Comparison of ENCODE assay signal across 12 cellular contexts in the genomic region with DNA sequence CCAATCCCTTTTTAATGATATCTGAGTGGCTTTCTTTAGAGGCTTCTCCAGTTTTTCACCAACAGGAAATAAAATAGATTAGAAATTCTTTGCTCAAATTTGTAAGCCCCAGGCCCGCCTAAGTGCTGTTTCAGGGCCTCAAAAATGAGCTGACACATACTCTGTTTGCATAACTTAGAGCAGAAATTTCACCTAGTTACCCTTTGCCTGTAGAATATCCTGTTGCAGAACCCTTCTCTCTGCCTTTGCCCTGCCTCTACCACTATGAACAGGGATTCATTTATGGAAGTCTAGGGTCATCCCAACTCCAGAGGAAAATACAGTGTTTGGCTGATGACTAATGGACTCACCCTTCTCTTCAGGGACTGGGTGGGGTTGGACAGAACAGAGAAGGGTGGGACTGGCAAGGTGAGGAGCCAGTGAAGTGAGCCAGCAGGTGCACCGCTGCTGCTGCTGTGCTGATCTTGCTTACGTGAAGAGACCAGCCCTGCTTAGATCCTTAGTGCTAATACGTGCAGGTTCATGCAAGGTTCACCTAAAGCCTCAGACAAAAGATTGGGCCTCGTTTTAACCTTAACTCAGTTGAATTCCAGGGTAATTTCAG. TPM values are rescaled to one million over a fixed set of nuclear protein-coding genes. Genes with fewer than 3 reads are reported as not detected.
A peak's percentile ranks its signal among the peaks of the same experiment; 100 is the strongest.
DNase-seq lines count a peak whose midpoint lies in the region; ATAC-seq and TF ChIP-seq lines count a peak whose summit lies in the region.
"Had no signal": no experiment of that assay in that cellular context is flagged by ENCODE, and none has a peak within 500 bp of the region (broad histone marks: within the 10 kb centered on the region; RNA-seq: fewer than 3 reads in every experiment).

No MANE protein-coding gene starts in this region.

- DNase-seq in MCF 10A (ENCODE audit: unreplicated experiment) (peak; percentile 77), breast epithelium (ENCODE audit: low spot score in 2 of 2) (no peak), T-cell (peak in 1 of 34 experiments; percentile 9), left colon (peak; percentile 58 to 79), upper lobe of left lung (peak in 1 of 2 donors; percentile 53)
- DNase-seq: activated CD4-positive, alpha-beta T cell treated with anti-CD3 and anti-CD28 coated beads for 1 hour; activated effector memory CD4-positive, alpha-beta T cell treated with anti-CD3 and anti-CD28 coated beads, Interleukin-2, amount 50 U/mL, for 16 hours; caudate nucleus had no signal

- H3K27me3 ChIP-seq in breast epithelium (no peaks in the 10 kb centered on the region), upper lobe of left lung (no peaks in the 10 kb centered on the region)

- H3K36me3 Mint-ChIP-seq in MCF 10A (ENCODE audit: insufficient read depth, unreplicated experiment) (peaks cover 7% of the 10 kb centered on the region), T-cell (peaks cover 4% of the 10 kb centered on the region)

- H3K27ac Mint-ChIP-seq in MCF 10A (ENCODE audit: low read depth, unreplicated experiment) (peak overlapping the region; percentile 54), T-cell (peak overlapping the region; percentile 57 to 58)

- TF ChIP-seq CTCF in MCF 10A (IDR thresholded peaks at IDR 0.05; ENCODE audit: unreplicated experiment) = no peak
- no peak for TF ChIP-seq CTCF in breast epithelium (IDR thresholded peaks at IDR 0.05)
- no peak for TF ChIP-seq CTCF in upper lobe of left lung (IDR thresholded peaks at IDR 0.05)

- intact Hi-C loops in MCF 10A (cut with micrococcal nuclease) (no loop called here), breast epithelium (cut with DNase I; ENCODE audit: low total_unique reads) (no loop called here), left colon (cut with DNase I, micrococcal nuclease) (no loop called here)

- H3K27ac ChIP-seq in breast epithelium = no peak overlapping the region
- peak overlapping the region; percentile 21 to 73 (median 48) for H3K27ac ChIP-seq in upper lobe of left lung

- H3K36me3 ChIP-seq in breast epithelium (no peaks in the 10 kb centered on the region), upper lobe of left lung (no peaks in the 10 kb centered on the region)

- no TSS peak for BruUV-seq in MCF 10A (replicated peaks; lab: Mats Ljungman, UMichigan)

- WGBS in upper lobe of left lung, 2 donors = 56 to 69% methylated on average over 5 of the region's 5 CpGs

- H3K4me3 ChIP-seq in breast epithelium (no peak overlapping the region), upper lobe of left lung (no peak overlapping the region)
- H3K4me3 ChIP-seq: skin epidermis had no signal

- no peaks in the 10 kb centered on the region for H3K27me3 Mint-ChIP-seq in MCF 10A (ENCODE audit: insufficient read depth, unreplicated experiment)
- H3K27me3 Mint-ChIP-seq in T-cell = no peaks in the 10 kb centered on the region

- H3K9me3 Mint-ChIP-seq in MCF 10A (ENCODE audit: unreplicated experiment) (no peaks in the 10 kb centered on the region), T-cell (no peaks in the 10 kb centered on the region)

- H3K4me1 ChIP-seq in breast epithelium (no peaks in the 10 kb centered on the region), upper lobe of left lung (peaks cover 46 to 63% (median 55%) of the 10 kb centered on the region in 4 donors)

- H3K9me3 ChIP-seq in breast epithelium (no peaks in the 10 kb centered on the region), upper lobe of left lung (no peaks in the 10 kb centered on the region)

- TF ChIP-seq POLR2A in breast epithelium (IDR thresholded peaks at IDR 0.05) (no peak), upper lobe of left lung (IDR thresholded peaks at IDR 0.05) (no peak)

- POLR2A ChIA-PET in MCF 10A (lab: Yijun Ruan, JAX) = interaction anchor here (1.0 to 2.2 kb wide), 3 partner anchors 19 to 24 kb away, joined by 4 to 13 read pairs (median 5); a partner anchor contains a TSS
- POLR2A ChIA-PET in T-cell (lab: Charles Lee) = interaction anchor here in 1 of 2 donors (0.6 kb wide), 1 partner anchor 19 kb away, joined by 6 read pairs; no protein-coding TSS in a partner anchor

- CTCF ChIA-PET in MCF 10A (lab: Yijun Ruan, JAX) (interaction anchor here (0.6 to 1.1 kb wide), 3 partner anchors 10 to 334 kb away, joined by 3 to 6 read pairs (median 5); no protein-coding TSS in a partner anchor), T-cell (lab: Charles Lee) (interaction anchor here in 1 of 2 donors (0.6 kb wide), 1 partner anchor 155 kb away, joined by 3 read pairs; no protein-coding TSS in a partner anchor)

- H3K4me3 Mint-ChIP-seq in MCF 10A (ENCODE audit: unreplicated experiment) (no peak overlapping the region), T-cell (peak overlapping the region in 1 of 3 donors; percentile 15)

- ATAC-seq in T-cell (replicated peaks in 1 of 4) (peak in 2 of 4 experiments; percentile 33 to 46), left colon (peak; percentile 97), upper lobe of left lung (ENCODE audit: low FRiP score in 2 of 2) (peak; percentile 38 to 71), GM18502 (IDR thresholded peaks at IDR 0.05; ENCODE audit: poor library complexity, unreplicated experiment) (no peak), HG02763 (IDR thresholded peaks at IDR 0.05; ENCODE audit: unreplicated experiment) (no peak), GM21576 (IDR thresholded peaks at IDR 0.05; ENCODE audit: unreplicated experiment) (no peak)

- TF ChIP-seq EP300 in upper lobe of left lung (IDR thresholded peaks at IDR 0.05) = no peak

- H3K4me1 Mint-ChIP-seq in MCF 10A (ENCODE audit: insufficient read depth, unreplicated experiment) = peaks cover 16% of the 10 kb centered on the region
- peaks cover 55 to 77% (median 62%) of the 10 kb centered on the region in 3 donors for H3K4me1 Mint-ChIP-seq in T-cell

RNA-seq across cellular contexts. Expression of a gene that starts 22.8 kb away (rescaled TPM):
- total RNA-seq in MCF 10A (2022) = 18.3 and 21.1 TPM in 2 replicates
- total RNA-seq in breast epithelium = 10 to 100 TPM; 26.9 to 38.9 (median 36.4) TPM
- total RNA-seq in T-cell = 10 to 100 TPM; 46.6 to 73.9 (median 58.3) TPM
- 10 to 100 TPM; 69.4 to 75.1 TPM for total RNA-seq in left colon
- total RNA-seq in upper lobe of left lung = 10 to 100 TPM; 17.8 to 84.9 (median 48.9) TPM

RNA-seq across cellular contexts. Expression of a gene that starts 23.2 kb away (rescaled TPM):
- 24.6 and 35.5 TPM in 2 replicates for total RNA-seq in MCF 10A (2022)
- 10 to 100 TPM; 21.8 to 27.9 (median 27.7) TPM for total RNA-seq in breast epithelium
- 10 to 100 TPM; 61.9 to 91.0 (median 72.6) TPM for total RNA-seq in T-cell
- total RNA-seq in left colon = 10 to 100 TPM; 17.0 to 28.4 TPM
- total RNA-seq in upper lobe of left lung = 10 to 100 TPM; 17.5 to 46.6 (median 27.3) TPM

Comparison
In these comparisons a context has a peak if more than half of its experiments do, and no peak if none do; other contexts are left out.
1. DNase-seq: peak in MCF 10A (single experiment) and left colon (2 of 2); none in breast epithelium (0 of 2).
2. H3K27ac ChIP-seq: peak in upper lobe of left lung (4 of 4); none in breast epithelium (0 of 2).
3. ATAC-seq: peak in left colon (single experiment) and upper lobe of left lung (2 of 2); none in GM18502 (single experiment), HG02763 (single experiment) and GM21576 (single experiment).